Comparison of ENCODE assay signal across 28 cellular contexts in the genomic region with DNA sequence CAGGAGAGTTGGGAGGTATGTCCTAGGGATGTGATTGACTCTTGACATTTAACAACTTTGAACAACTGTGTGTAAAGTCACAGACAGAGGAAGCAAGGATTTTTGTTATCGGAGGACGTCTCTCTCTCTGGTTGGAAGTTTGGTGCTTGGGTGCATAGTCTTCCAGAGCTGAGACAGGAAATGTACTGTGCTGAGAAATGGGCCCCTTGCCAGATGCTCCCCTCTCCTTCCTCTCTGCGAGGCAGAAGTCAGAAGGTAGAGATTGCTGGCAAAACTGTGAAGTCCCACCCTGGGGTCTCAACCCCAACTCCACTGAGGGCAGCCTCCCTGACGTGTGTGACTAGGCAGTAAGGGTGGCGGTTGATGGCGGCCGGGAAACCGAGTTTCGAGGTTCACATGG.
"Had no signal": no experiment of that assay in that cellular context is flagged by ENCODE, and none has a peak within 500 bp of the region (broad histone marks: within the 10 kb centered on the region; RNA-seq: fewer than 3 reads in every experiment).

No MANE protein-coding gene starts in this region.

- H3K4me3 Mint-ChIP-seq: natural killer cell; nephron; neural progenitor cell; stimulated activated effector memory CD8-positive, alpha-beta T cell treated with anti-CD3 and anti-CD28 coated beads, Interleukin-12 subunit alpha, Interleukin-12 subunit beta, amount 100 ng/mL, for 72 hours; stimulated activated naive B cell treated with anti-CD40 and anti-IgM and Interleukin-4, amounts not matched to agents 10 μg/mL and 1 μg/mL and 100 μg/mL, for 72 hours; stimulated activated naive CD8-positive, alpha-beta T cell treated with anti-CD3 and anti-CD28 coated beads, Interleukin-15, Interleukin-2, amounts not matched to agents 100 ng/mL and 50 ng/mL, for 24 hours had no signal

- H3K9me3 Mint-ChIP-seq: natural killer cell; nephron; neural progenitor cell; stimulated activated effector memory CD8-positive, alpha-beta T cell treated with anti-CD3 and anti-CD28 coated beads, Interleukin-12 subunit alpha, Interleukin-12 subunit beta, amount 100 ng/mL, for 72 hours; stimulated activated naive CD8-positive, alpha-beta T cell treated with anti-CD3 and anti-CD28 coated beads, Interleukin-15, Interleukin-2, amounts not matched to agents 100 ng/mL and 50 ng/mL, for 24 hours had no signal

- H3K27ac ChIP-seq: neural progenitor cell, ovary, parathyroid adenoma, right atrium auricular region, right lobe of liver, sigmoid colon, stomach, thoracic aorta, thyroid gland, tibial nerve, upper lobe of left lung, vagina had no signal

- H3K27me3 Mint-ChIP-seq: progenitor cell of endocrine pancreas; stimulated activated naive B cell treated with anti-CD40 and anti-IgM and Interleukin-4, amounts not matched to agents 10 μg/mL and 1 μg/mL and 100 μg/mL, for 72 hours; stimulated activated naive CD8-positive, alpha-beta T cell treated with anti-CD3 and anti-CD28 coated beads, Interleukin-15, Interleukin-2, amounts not matched to agents 100 ng/mL and 50 ng/mL, for 24 hours had no signal

- DNase-seq: natural killer cell; occipital lobe; ovary; posterior cingulate gyrus; retina; right lobe of liver; sigmoid colon; small intestine; stimulated activated CD4-positive, alpha-beta T cell treated with anti-CD3 and anti-CD28 coated beads, Interleukin-15, amount 100 ng/mL, for 24 hours; stimulated activated CD4-positive, alpha-beta T cell treated with anti-CD3 and anti-CD28 coated beads, Interleukin-2, amount 100 ng/mL, for 24 hours; stimulated activated CD4-positive, alpha-beta T cell treated with anti-CD3 and anti-CD28 coated beads, Interleukin-2, amount 100 ng/mL, for 48 hours; stimulated activated CD4-positive, alpha-beta T cell treated with anti-CD3 and anti-CD28 coated beads, Interleukin-4, amount 100 ng/mL, for 24 hours; stimulated activated naive B cell treated with anti-CD40 and anti-IgM and Interleukin-4, amounts not matched to agents 10 μg/mL and 1 μg/mL and 100 μg/mL, for 72 hours; stimulated activated naive CD4-positive, alpha-beta T cell treated with Interleukin-2 at 50 U/mL for 16 hours; stomach; thyroid gland; trophoblast cell; upper lobe of left lung had no signal

- H3K4me1 Mint-ChIP-seq: natural killer cell; stimulated activated naive B cell treated with anti-CD40 and anti-IgM and Interleukin-4, amounts not matched to agents 10 μg/mL and 1 μg/mL and 100 μg/mL, for 72 hours had no signal

- H3K36me3 ChIP-seq: neural progenitor cell, ovary had no signal

- H3K4me1 ChIP-seq: neural progenitor cell, parathyroid adenoma, sigmoid colon, stomach, thyroid gland, vagina had no signal

- H3K4me3 ChIP-seq: neural progenitor cell, ovary, right atrium auricular region, right lobe of liver, sigmoid colon, stomach, thoracic aorta, thyroid gland, tibial nerve, upper lobe of left lung, vagina had no signal

- ATAC-seq: natural killer cell; stimulated activated effector memory CD8-positive, alpha-beta T cell treated with anti-CD3 and anti-CD28 coated beads, Interleukin-12 subunit alpha, Interleukin-12 subunit beta, amount 100 ng/mL, for 72 hours; stimulated activated naive B cell treated with anti-CD40 and anti-IgM and Interleukin-4, amounts not matched to agents 10 μg/mL and 1 μg/mL and 100 μg/mL, for 72 hours had no signal

- H3K9me3 ChIP-seq: ovary, right atrium auricular region, right lobe of liver, sigmoid colon, stomach, thoracic aorta, thyroid gland, tibial nerve, upper lobe of left lung, vagina had no signal

- H3K27ac Mint-ChIP-seq: natural killer cell; nephron; neural progenitor cell; progenitor cell of endocrine pancreas; stimulated activated effector memory CD8-positive, alpha-beta T cell treated with anti-CD3 and anti-CD28 coated beads, Interleukin-12 subunit alpha, Interleukin-12 subunit beta, amount 100 ng/mL, for 72 hours; stimulated activated naive B cell treated with anti-CD40 and anti-IgM and Interleukin-4, amounts not matched to agents 10 μg/mL and 1 μg/mL and 100 μg/mL, for 72 hours; stimulated activated naive CD8-positive, alpha-beta T cell treated with anti-CD3 and anti-CD28 coated beads, Interleukin-15, Interleukin-2, amounts not matched to agents 100 ng/mL and 50 ng/mL, for 24 hours had no signal

- H3K27me3 ChIP-seq: neural progenitor cell, ovary, right atrium auricular region, right lobe of liver, sigmoid colon, stomach, thyroid gland, tibial nerve, upper lobe of left lung, vagina had no signal

- H3K36me3 Mint-ChIP-seq: natural killer cell had no signal
